Comparison of ENCODE assay signal across 1 cellular context in the genomic region with DNA sequence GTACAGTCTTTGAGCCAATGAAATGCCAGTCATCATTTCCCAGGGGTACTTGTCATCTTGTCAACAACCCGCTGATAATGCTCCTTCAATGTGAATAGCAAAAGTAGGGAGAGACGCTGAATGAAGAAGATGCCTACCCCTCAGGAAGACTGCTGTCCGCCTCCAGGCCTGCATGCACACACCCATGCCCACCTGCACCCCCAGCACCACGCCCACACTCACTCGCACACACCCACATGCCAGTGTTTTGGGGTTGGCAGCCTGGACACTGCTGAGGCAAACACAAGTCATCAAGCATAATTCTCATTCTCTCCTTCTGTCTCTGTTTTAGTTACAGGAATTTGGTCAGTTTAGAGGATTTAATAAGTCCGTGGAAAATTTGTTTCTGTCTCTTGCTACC.
TF ChIP-seq lines count a peak whose summit lies in the region.

No MANE protein-coding gene starts in this region.

TF ChIP-seq in HEK293, 187 proteins besides CTCF, POLR2A, EP300 and RAD21 (continued from another document):
- TF ChIP-seq, protein P1, sequence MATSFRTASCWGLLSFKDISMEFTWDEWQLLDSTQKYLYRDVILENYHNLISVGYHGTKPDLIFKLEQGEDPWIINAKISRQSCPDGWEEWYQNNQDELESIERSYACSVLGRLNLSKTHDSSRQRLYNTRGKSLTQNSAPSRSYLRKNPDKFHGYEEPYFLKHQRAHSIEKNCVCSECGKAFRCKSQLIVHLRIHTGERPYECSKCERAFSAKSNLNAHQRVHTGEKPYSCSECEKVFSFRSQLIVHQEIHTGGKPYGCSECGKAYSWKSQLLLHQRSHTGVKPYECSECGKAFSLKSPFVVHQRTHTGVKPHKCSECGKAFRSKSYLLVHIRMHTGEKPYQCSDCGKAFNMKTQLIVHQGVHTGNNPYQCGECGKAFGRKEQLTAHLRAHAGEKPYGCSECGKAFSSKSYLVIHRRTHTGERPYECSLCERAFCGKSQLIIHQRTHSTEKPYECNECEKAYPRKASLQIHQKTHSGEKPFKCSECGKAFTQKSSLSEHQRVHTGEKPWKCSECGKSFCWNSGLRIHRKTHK (tag by site-specific recombination; IDR thresholded peaks at IDR 0.05) = no peak
- TF ChIP-seq ZNF138 (tag by site-specific recombination; IDR thresholded peaks at IDR 0.05; ENCODE audit: borderline replicate concordance) (no peak), ZNF140 (tag by site-specific recombination; IDR thresholded peaks at IDR 0.05) (no peak), ZNF830 (tag by site-specific recombination; IDR thresholded peaks at IDR 0.05; ENCODE audit: low read depth) (no peak), KLF9 (tag by site-specific recombination; IDR thresholded peaks at IDR 0.05; ENCODE audit: low read depth) (0 out of 2 replicates have a peak, but pooled peaks have one; percentile 22), ZBTB7A (tag by site-specific recombination; IDR thresholded peaks at IDR 0.05; ENCODE audit: low read depth) (no peak), ZNF776 (tag by site-specific recombination; IDR thresholded peaks at IDR 0.05; ENCODE audit: borderline replicate concordance) (no peak), EGR2 (tag by site-specific recombination; IDR thresholded peaks at IDR 0.05; ENCODE audit: low read depth) (peak; percentile 89), ZFHX2 (tag by site-specific recombination; conservative IDR thresholded peaks at IDR 0.05) (peak; percentile 86), ZNF391 (tag by site-specific recombination; IDR thresholded peaks at IDR 0.05; ENCODE audit: borderline replicate concordance, low read depth) (no peak), ZNF621 (tag by site-specific recombination; IDR thresholded peaks at IDR 0.05) (no peak), ZNF626 (tag by site-specific recombination; IDR thresholded peaks at IDR 0.05) (no peak)
- TF ChIP-seq, protein P2, sequence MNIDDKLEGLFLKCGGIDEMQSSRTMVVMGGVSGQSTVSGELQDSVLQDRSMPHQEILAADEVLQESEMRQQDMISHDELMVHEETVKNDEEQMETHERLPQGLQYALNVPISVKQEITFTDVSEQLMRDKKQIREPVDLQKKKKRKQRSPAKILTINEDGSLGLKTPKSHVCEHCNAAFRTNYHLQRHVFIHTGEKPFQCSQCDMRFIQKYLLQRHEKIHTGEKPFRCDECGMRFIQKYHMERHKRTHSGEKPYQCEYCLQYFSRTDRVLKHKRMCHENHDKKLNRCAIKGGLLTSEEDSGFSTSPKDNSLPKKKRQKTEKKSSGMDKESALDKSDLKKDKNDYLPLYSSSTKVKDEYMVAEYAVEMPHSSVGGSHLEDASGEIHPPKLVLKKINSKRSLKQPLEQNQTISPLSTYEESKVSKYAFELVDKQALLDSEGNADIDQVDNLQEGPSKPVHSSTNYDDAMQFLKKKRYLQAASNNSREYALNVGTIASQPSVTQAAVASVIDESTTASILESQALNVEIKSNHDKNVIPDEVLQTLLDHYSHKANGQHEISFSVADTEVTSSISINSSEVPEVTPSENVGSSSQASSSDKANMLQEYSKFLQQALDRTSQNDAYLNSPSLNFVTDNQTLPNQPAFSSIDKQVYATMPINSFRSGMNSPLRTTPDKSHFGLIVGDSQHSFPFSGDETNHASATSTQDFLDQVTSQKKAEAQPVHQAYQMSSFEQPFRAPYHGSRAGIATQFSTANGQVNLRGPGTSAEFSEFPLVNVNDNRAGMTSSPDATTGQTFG (tag by site-specific recombination; IDR thresholded peaks at IDR 0.05; ENCODE audit: borderline replicate concordance) = no peak
